ENCODE assay signal across 18 cellular contexts in the genomic region with DNA sequence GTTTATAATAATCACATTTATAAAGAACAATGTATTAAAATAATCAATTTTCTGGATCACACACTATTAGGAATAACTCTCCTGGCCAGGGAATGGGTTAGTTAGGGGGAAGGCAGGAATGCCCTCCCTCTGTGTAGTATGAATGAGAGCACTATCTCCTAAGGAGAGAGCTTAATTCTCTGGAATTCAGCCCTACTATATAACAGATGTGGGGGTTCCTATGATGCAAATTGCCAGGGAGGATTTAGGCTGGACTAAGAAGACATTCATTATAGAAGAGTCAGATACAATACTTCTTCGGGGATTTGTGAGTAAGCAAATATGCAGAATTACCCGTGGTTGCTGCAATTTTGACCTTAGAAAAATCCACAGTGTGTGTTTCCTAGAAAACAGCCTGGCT.
"Had no signal": no experiment of that assay in that cellular context is flagged by ENCODE, and none has a peak within 500 bp of the region (broad histone marks: within the 10 kb centered on the region; RNA-seq: fewer than 3 reads in every experiment).

No MANE protein-coding gene starts in this region.

- DNase-seq: activated CD4-positive, alpha-beta T cell treated with anti-CD3 and anti-CD28 coated beads, Interleukin-2, amount 10 ng/mL, durations not matched to agents 7 days and 5 days; activated CD4-positive, CD25-positive, alpha-beta regulatory T cell; activated CD8-positive, alpha-beta memory T cell treated with anti-CD3 and anti-CD28 coated beads for 24 hours; activated naive CD4-positive, alpha-beta T cell treated with anti-CD3 and anti-CD28 coated beads, Interleukin-2, amount 10 ng/mL, durations not matched to agents 7 days and 5 days; amniotic stem cell; body of pancreas; central memory CD4-positive, alpha-beta T cell; effector CD8-positive, alpha-beta T cell; hippocampal formation; left ventricle myocardium superior; mesenchymal stem cell; pancreas; stimulated activated CD4-positive, alpha-beta T cell treated with anti-CD3 and anti-CD28 coated beads, Interleukin-4, amount 100 ng/mL, for 1 hour; T-helper 2 cell; upper lobe of left lung had no signal

- H3K4me1 ChIP-seq: body of pancreas, pancreas, upper lobe of left lung had no signal

- H3K27me3 ChIP-seq: body of pancreas, pancreas, upper lobe of left lung had no signal

- H3K27ac ChIP-seq: body of pancreas, coronary artery, epithelial cell of prostate, pancreas, upper lobe of left lung had no signal

- H3K27ac Mint-ChIP-seq: activated CD4-positive, alpha-beta T cell treated with anti-CD3 and anti-CD28 coated beads, Interleukin-2, amount 10 ng/mL, durations not matched to agents 7 days and 5 days; activated naive CD4-positive, alpha-beta T cell treated with anti-CD3 and anti-CD28 coated beads, Interleukin-2, amount 10 ng/mL, durations not matched to agents 7 days and 5 days; stimulated activated naive CD8-positive, alpha-beta T cell treated with anti-CD3 and anti-CD28 coated beads, Interleukin-15, Interleukin-2, amounts not matched to agents 100 ng/mL and 50 ng/mL, for 24 hours had no signal

- H3K36me3 ChIP-seq: pancreas, upper lobe of left lung had no signal

- ATAC-seq: body of pancreas, left ventricle myocardium superior, pancreas had no signal

- H3K9me3 ChIP-seq: body of pancreas, pancreas, upper lobe of left lung had no signal

- H3K36me3 Mint-ChIP-seq: activated naive CD4-positive, alpha-beta T cell treated with anti-CD3 and anti-CD28 coated beads, Interleukin-2, amount 10 ng/mL, durations not matched to agents 7 days and 5 days had no signal

- H3K4me3 ChIP-seq: body of pancreas, coronary artery, pancreas, upper lobe of left lung had no signal
